In the genomic region with DNA sequence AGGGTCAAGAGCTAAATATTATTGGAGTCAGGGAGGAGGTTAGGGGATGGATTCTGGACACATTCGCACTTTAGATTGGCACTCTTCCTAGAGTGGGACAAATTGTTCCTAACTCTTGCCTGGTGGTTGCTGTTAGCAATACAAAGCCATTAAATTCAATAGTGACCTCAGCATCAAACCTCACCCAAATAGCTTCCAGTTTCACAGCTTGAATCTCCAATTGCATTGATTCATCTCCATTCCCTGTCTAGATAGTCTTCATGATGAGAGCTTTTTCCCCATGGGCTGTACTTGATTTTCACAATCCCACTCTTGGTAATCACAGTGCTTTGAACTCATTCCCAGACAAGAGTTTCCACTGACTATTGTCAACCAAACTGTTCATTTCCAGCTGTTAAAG, we compare ENCODE assay signal across 22 cellular contexts.
DNase-seq lines count a peak whose midpoint lies in the region; ATAC-seq and TF ChIP-seq lines count a peak whose summit lies in the region.
"Had no signal": no experiment of that assay in that cellular context is flagged by ENCODE, and none has a peak within 500 bp of the region (broad histone marks: within the 10 kb centered on the region; RNA-seq: fewer than 3 reads in every experiment).

No MANE protein-coding gene starts in this region.

- H3K4me1 ChIP-seq in hepatocyte (ENCODE audit: insufficient read depth) = no peaks in the 10 kb centered on the region
- peaks cover 0 to 10% of the 10 kb centered on the region in 2 donors for H3K4me1 ChIP-seq in gastrocnemius medialis
- no peaks in the 10 kb centered on the region for H3K4me1 ChIP-seq in foreskin keratinocyte
- H3K4me1 ChIP-seq: sigmoid colon had no signal

- TF ChIP-seq CTCF in choroid plexus epithelial cell (conservative IDR thresholded peaks at IDR 0.05; ENCODE audit: low read depth, low read length) (no peak), hepatocyte (IDR thresholded peaks at IDR 0.05; ENCODE audit: poor library complexity) (no peak), gastrocnemius medialis (IDR thresholded peaks at IDR 0.05 in 4 of 5, conservative IDR thresholded peaks at IDR 0.05 in 1 of 5) (no peak), foreskin keratinocyte (conservative IDR thresholded peaks at IDR 0.05) (no peak)

- no peaks in the 10 kb centered on the region for H3K79me2 ChIP-seq in hepatocyte

- no peaks in the 10 kb centered on the region for H3K9me2 ChIP-seq in hepatocyte (replicated peaks; ENCODE audit: insufficient read depth)

- H2AFZ ChIP-seq in hepatocyte = no peak overlapping the region
- H2AFZ ChIP-seq: GM23248 had no signal

- no peak for TF ChIP-seq POLR2A in gastrocnemius medialis (IDR thresholded peaks at IDR 0.05)

- H3K36me3 ChIP-seq in hepatocyte (replicated peaks; ENCODE audit: insufficient read depth, low read depth) = no peaks in the 10 kb centered on the region
- H3K36me3 ChIP-seq in gastrocnemius medialis = no peaks in the 10 kb centered on the region
- H3K36me3 ChIP-seq: sigmoid colon had no signal

- 82% methylated on average over 1 of the region's 1 CpG for WGBS in hepatocyte (ENCODE audit: low lambda C conversion rate, missing lambda C conversion rate)

- intact Hi-C loops in gastrocnemius medialis (cut with DNase I; ENCODE audit: low total_unique reads) = no loop called here

- H3K27me3 ChIP-seq in hepatocyte (no peaks in the 10 kb centered on the region), gastrocnemius medialis (no peaks in the 10 kb centered on the region), foreskin keratinocyte (no peaks in the 10 kb centered on the region)
- H3K27me3 ChIP-seq: sigmoid colon had no signal

- H3K4me2 ChIP-seq in hepatocyte = no peak overlapping the region

- H3K4me3 ChIP-seq in choroid plexus epithelial cell (ENCODE audit: low read depth, low read length) = no peak overlapping the region
- H3K4me3 ChIP-seq in hepatocyte = no peak overlapping the region
- no peak overlapping the region for H3K4me3 ChIP-seq in gastrocnemius medialis
- H3K4me3 ChIP-seq: GM23248, sigmoid colon had no signal

- peak; percentile 89 to 90 for ATAC-seq in gastrocnemius medialis
- no peak for ATAC-seq in foreskin keratinocyte
- ATAC-seq in GM18873 (IDR thresholded peaks at IDR 0.05; ENCODE audit: low FRiP score, unreplicated experiment) = no peak
- ATAC-seq: activated T-cell treated with anti-CD3 and anti-CD28 coated beads, Interleukin-2, amount 50 U/mL, for 4 hours had no signal

- DNase-seq in LHCN-M2 (ENCODE audit: low read depth) (peak; percentile 1), choroid plexus epithelial cell (ENCODE audit: low read depth) (peak; percentile 31), hepatocyte (ENCODE audit: low spot score) (no peak), gastrocnemius medialis (peak; percentile 9 to 16), foreskin keratinocyte (no peak), amniotic stem cell (lab: John Stamatoyannopoulos, UW) (no peak), Ammon's horn (ENCODE audit: low spot score) (no peak)
- DNase-seq: activated CD4-positive, alpha-beta T cell treated with anti-CD3 and anti-CD28 coated beads for 48 hours; activated naive CD4-positive, alpha-beta T cell treated with anti-CD3 and anti-CD28 coated beads, Interleukin-2, amount 10 ng/mL, durations not matched to agents 7 days and 5 days; activated T-cell treated with anti-CD3 and anti-CD28 coated beads, Interleukin-2, amount 50 U/mL, for 4 hours; cerebellar nuclear complex; DMS53; GM23248; HFFc6; NCI-H1105 treated with DMSO at 0.1 percent for 48 hours; NCI-H2029; NCI-H345; NCI-H774; sigmoid colon; stimulated activated CD8-positive, alpha-beta memory T cell treated with anti-CD3 and anti-CD28 coated beads, Interleukin-4, amount 100 ng/mL, for 48 hours had no signal

- peak overlapping the region; percentile 2 for H3K27ac ChIP-seq in hepatocyte
- H3K27ac ChIP-seq in gastrocnemius medialis = peak overlapping the region in 2 of 4 donors; percentile 11 to 23
- no peak overlapping the region for H3K27ac ChIP-seq in foreskin keratinocyte
- H3K27ac ChIP-seq: GM23248, RWPE1 had no signal

- in situ Hi-C loops in gastrocnemius medialis (cut with MboI; ENCODE audit: low sequenced_read_pairs in 4 of 4) = no loop called here

- H4K20me1 ChIP-seq in hepatocyte (ENCODE audit: insufficient read depth, poor library complexity, severe bottlenecking) = no peaks in the 10 kb centered on the region

- H3K9me3 ChIP-seq in hepatocyte (ENCODE audit: low read depth) (no peaks in the 10 kb centered on the region), gastrocnemius medialis (no peaks in the 10 kb centered on the region)
- H3K9me3 ChIP-seq: sigmoid colon had no signal

Comparison
In these comparisons a context has a peak if more than half of its experiments do, and no peak if none do; other contexts are left out.
1. DNase-seq: peak in LHCN-M2 (single experiment), choroid plexus epithelial cell (single experiment) and gastrocnemius medialis (2 of 2); none in hepatocyte (single experiment), foreskin keratinocyte (0 of 2), amniotic stem cell (single experiment) and Ammon's horn (single experiment).
2. ATAC-seq: peak in gastrocnemius medialis (2 of 2); none in foreskin keratinocyte (single experiment) and GM18873 (single experiment).